33 cellular contexts compared by ENCODE assay signal in the genomic region with DNA sequence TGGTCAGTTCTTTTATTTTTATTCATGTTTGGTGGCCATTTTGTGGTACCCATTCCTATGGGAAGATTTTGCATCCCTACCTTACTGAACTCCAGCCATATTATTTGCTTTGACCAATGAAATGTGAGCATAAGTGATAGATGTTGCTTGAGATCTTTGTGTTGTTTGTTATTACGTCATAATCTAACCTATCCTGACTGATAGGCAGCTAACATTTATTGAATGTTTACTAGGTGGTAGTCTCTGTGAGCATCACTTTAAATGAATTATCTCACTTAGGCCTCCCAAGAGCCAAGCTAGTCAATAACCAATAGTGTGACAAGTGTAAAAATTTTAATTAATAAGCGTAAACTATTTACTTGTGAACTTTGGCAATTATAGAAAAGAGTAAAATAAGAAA.
"Had no signal": no experiment of that assay in that cellular context is flagged by ENCODE, and none has a peak within 500 bp of the region (broad histone marks: within the 10 kb centered on the region; RNA-seq: fewer than 3 reads in every experiment).

No MANE protein-coding gene starts in this region.

- H3K36me3 ChIP-seq: adrenal gland had no signal

- H3K27me3 ChIP-seq: adrenal gland, body of pancreas, esophagus muscularis mucosa, foreskin keratinocyte, gastrocnemius medialis had no signal

- H3K27ac ChIP-seq: adrenal gland, body of pancreas, esophagus muscularis mucosa, foreskin keratinocyte, gastrocnemius medialis had no signal

- H3K4me3 ChIP-seq: adrenal gland, body of pancreas, esophagus muscularis mucosa, gastrocnemius medialis had no signal

- H3K27ac Mint-ChIP-seq: activated CD4-positive, alpha-beta memory T cell treated with anti-CD3 and anti-CD28 coated beads for 36 hours; activated CD4-positive, alpha-beta T cell treated with anti-CD3 and anti-CD28 coated beads for 36 hours; activated CD4-positive, alpha-beta T cell treated with anti-CD3 and anti-CD28 coated beads, Interleukin-2, amount 10 ng/mL, durations not matched to agents 24 days and 14 days; activated CD8-positive, alpha-beta T cell treated with anti-CD3 and anti-CD28 coated beads, Interleukin-2, amount 10 ng/mL, durations not matched to agents 7 days and 5 days; activated naive CD4-positive, alpha-beta T cell treated with anti-CD3 and anti-CD28 coated beads for 36 hours; activated naive CD4-positive, alpha-beta T cell treated with anti-CD3 and anti-CD28 coated beads, Interleukin-2, amount 50 U/mL, for 24 hours; activated naive CD8-positive, alpha-beta T cell treated with anti-CD3 and anti-CD28 coated beads for 36 hours; activated naive CD8-positive, alpha-beta T cell treated with anti-CD3 and anti-CD28 coated beads, Interleukin-2, amount 50 U/mL, for 24 hours; activated T-helper 1 cell treated with anti-CD3 and anti-CD28 coated beads, Interleukin-12 subunit alpha, Interleukin-12 subunit beta, Interleukin-2, Interleukin-4 antibody, amounts not matched to agents 30 ng/mL and 10 ng/mL and 1 ng/mL, durations not matched to agents 14 hours and 24 hours and 36 hours; activated T-helper 2 cell treated with anti-CD3 and anti-CD28 coated beads, Interferon-gamma antibody, Interleukin-2, Interleukin-4, amounts not matched to agents 10 μg/mL and 5 μg/mL and 100 μg/mL, durations not matched to agents 14 hours and 24 hours and 36 hours had no signal

- H3K27me3 Mint-ChIP-seq: activated CD4-positive, alpha-beta memory T cell treated with anti-CD3 and anti-CD28 coated beads for 36 hours; activated CD4-positive, alpha-beta T cell treated with anti-CD3 and anti-CD28 coated beads for 36 hours; activated CD4-positive, alpha-beta T cell treated with anti-CD3 and anti-CD28 coated beads, Interleukin-2, amount 10 ng/mL, durations not matched to agents 24 days and 14 days; activated CD8-positive, alpha-beta memory T cell treated with anti-CD3 and anti-CD28 coated beads, Interleukin-2, amount 10 ng/mL, durations not matched to agents 7 days and 5 days; activated naive CD4-positive, alpha-beta T cell treated with anti-CD3 and anti-CD28 coated beads, Interleukin-2, amount 50 U/mL, for 24 hours; activated naive CD8-positive, alpha-beta T cell treated with anti-CD3 and anti-CD28 coated beads for 36 hours; activated naive CD8-positive, alpha-beta T cell treated with anti-CD3 and anti-CD28 coated beads, Interleukin-2, amount 50 U/mL, for 24 hours; effector memory CD8-positive, alpha-beta T cell had no signal

- H3K4me1 ChIP-seq: adrenal gland, body of pancreas, foreskin keratinocyte, gastrocnemius medialis had no signal

- H3K9me3 ChIP-seq: adrenal gland, body of pancreas, esophagus muscularis mucosa, gastrocnemius medialis had no signal

- H3K4me3 Mint-ChIP-seq: activated CD4-positive, alpha-beta memory T cell treated with anti-CD3 and anti-CD28 coated beads for 36 hours; activated CD4-positive, alpha-beta T cell treated with anti-CD3 and anti-CD28 coated beads for 36 hours; activated CD4-positive, alpha-beta T cell treated with anti-CD3 and anti-CD28 coated beads, Interleukin-2, amount 10 ng/mL, durations not matched to agents 24 days and 14 days; activated CD8-positive, alpha-beta memory T cell treated with anti-CD3 and anti-CD28 coated beads, Interleukin-2, amount 10 ng/mL, durations not matched to agents 7 days and 5 days; activated CD8-positive, alpha-beta T cell treated with anti-CD3 and anti-CD28 coated beads, Interleukin-2, amount 10 ng/mL, durations not matched to agents 7 days and 5 days; activated naive CD4-positive, alpha-beta T cell treated with anti-CD3 and anti-CD28 coated beads for 36 hours; activated naive CD4-positive, alpha-beta T cell treated with anti-CD3 and anti-CD28 coated beads, Interleukin-2, amount 50 U/mL, for 24 hours; activated naive CD8-positive, alpha-beta T cell treated with anti-CD3 and anti-CD28 coated beads for 36 hours; activated naive CD8-positive, alpha-beta T cell treated with anti-CD3 and anti-CD28 coated beads, Interleukin-2, amount 50 U/mL, for 24 hours; activated T-helper 1 cell treated with anti-CD3 and anti-CD28 coated beads, Interleukin-12 subunit alpha, Interleukin-12 subunit beta, Interleukin-2, Interleukin-4 antibody, amounts not matched to agents 30 ng/mL and 10 ng/mL and 1 ng/mL, durations not matched to agents 14 hours and 24 hours and 36 hours; effector memory CD8-positive, alpha-beta T cell had no signal

- FAIRE-seq: colon had no signal

- ATAC-seq: activated CD4-positive, alpha-beta T cell treated with anti-CD3 and anti-CD28 coated beads for 36 hours; activated CD8-positive, alpha-beta memory T cell treated with anti-CD3 and anti-CD28 coated beads, Interleukin-2, amount 10 ng/mL, durations not matched to agents 7 days and 5 days; activated CD8-positive, alpha-beta T cell treated with anti-CD3 and anti-CD28 coated beads, Interleukin-2, amount 10 ng/mL, durations not matched to agents 7 days and 5 days; activated naive CD8-positive, alpha-beta T cell treated with anti-CD3 and anti-CD28 coated beads, Interleukin-2, amount 50 U/mL, for 24 hours; body of pancreas; effector memory CD8-positive, alpha-beta T cell; foreskin keratinocyte; gastrocnemius medialis had no signal

- DNase-seq: activated CD4-positive, alpha-beta memory T cell treated with anti-CD3 and anti-CD28 coated beads for 36 hours; activated CD4-positive, alpha-beta T cell treated with anti-CD3 and anti-CD28 coated beads for 36 hours; activated CD4-positive, alpha-beta T cell treated with anti-CD3 and anti-CD28 coated beads, Interleukin-2, amount 10 ng/mL, durations not matched to agents 24 days and 14 days; activated CD4-positive, CD25-positive, alpha-beta regulatory T cell; activated CD4-positive, CD25-positive, alpha-beta regulatory T cell treated with anti-CD3 and anti-CD28 coated beads, Interleukin-2, amount 50 U/mL, for 72 hours; activated CD8-positive, alpha-beta memory T cell treated with anti-CD3 and anti-CD28 coated beads, Interleukin-2, amount 10 ng/mL, durations not matched to agents 7 days and 5 days; activated CD8-positive, alpha-beta memory T cell treated with anti-CD3 and anti-CD28 coated beads, Interleukin-2, amount 50 U/mL, for 4 hours; activated CD8-positive, alpha-beta T cell treated with anti-CD3 and anti-CD28 coated beads, Interleukin-2, amount 10 ng/mL, durations not matched to agents 7 days and 5 days; activated effector memory CD4-positive, alpha-beta T cell treated with anti-CD3 and anti-CD28 coated beads, Interleukin-2, amount 50 U/mL, for 16 hours; activated naive CD4-positive, alpha-beta T cell treated with anti-CD3 and anti-CD28 coated beads for 36 hours; activated naive CD8-positive, alpha-beta T cell treated with anti-CD3 and anti-CD28 coated beads for 36 hours; activated naive CD8-positive, alpha-beta T cell treated with anti-CD3 and anti-CD28 coated beads, Interleukin-2, amount 50 U/mL, for 24 hours; activated T-cell treated with anti-CD3 and anti-CD28 coated beads, Interleukin-2, amount 50 U/mL, for 1 hour; activated T-cell treated with anti-CD3 and anti-CD28 coated beads, Interleukin-2, amount 50 U/mL, for 48 hours; adrenal gland; amygdala; aorta; body of pancreas; caudate nucleus; cortex of kidney; dermis blood vessel endothelial cell; effector CD4-positive, alpha-beta T cell; effector memory CD8-positive, alpha-beta T cell; erythroblast; foreskin keratinocyte; gastrocnemius medialis; T-helper 1 cell; T-helper 2 cell had no signal
